ENCODE assay signal across 12 cellular contexts in genomic region chr17:4560837-4561241, GRCh38. TPM values are rescaled to one million over a fixed set of nuclear protein-coding genes. Genes with fewer than 3 reads are reported as not detected.
DNase-seq lines count a peak whose midpoint lies in the region; ATAC-seq and TF ChIP-seq lines count a peak whose summit lies in the region.
"Had no signal": no experiment of that assay in that cellular context is flagged by ENCODE, and none has a peak within 500 bp of the region (broad histone marks: within the 10 kb centered on the region; RNA-seq: fewer than 3 reads in every experiment).

No MANE protein-coding gene starts in this region.

- in situ Hi-C loops in mammary epithelial cell (cut with MboI; ENCODE audit: low sequenced_read_pairs in 2 of 2): loop anchor here in 1 of 2 donors (25.0 kb wide), 1 partner anchor 326 kb away; the partner anchor contains the start of gene C17orf107

- H3K4me1 ChIP-seq in HEK293 (ENCODE audit: control insufficient read depth, insufficient read depth, low read length) (peaks cover 3% of the 10 kb centered on the region; the same call in 1 of the 2 replicates), mammary epithelial cell (ENCODE audit: insufficient read depth, low read length) (peaks cover 33% of the 10 kb centered on the region), mucosa of descending colon (ENCODE audit: low read depth) (peaks cover 38% of the 10 kb centered on the region)
- H3K4me1 ChIP-seq: uterus had no signal

- no peaks in the 10 kb centered on the region for H3K9me3 ChIP-seq in AG04450 (ENCODE audit: control insufficient read depth, insufficient read depth, low read length)
- no peaks in the 10 kb centered on the region for H3K9me3 ChIP-seq in HEK293 (ENCODE audit: control insufficient read depth, insufficient read depth, low read depth, low read length)
- no peaks in the 10 kb centered on the region for H3K9me3 ChIP-seq in mammary epithelial cell (replicated peaks; ENCODE audit: insufficient read depth, low read length)
- no peaks in the 10 kb centered on the region for H3K9me3 ChIP-seq in mucosa of descending colon
- H3K9me3 ChIP-seq: uterus had no signal

- H3K36me3 ChIP-seq in HEK293 (ENCODE audit: control insufficient read depth in 2 of 2, insufficient read depth in 1 of 2, low read length in 2 of 2) (no peaks in the 10 kb centered on the region), mammary epithelial cell (ENCODE audit: insufficient read depth, low read length) (no peaks in the 10 kb centered on the region), mucosa of descending colon (ENCODE audit: low read depth) (no peaks in the 10 kb centered on the region)
- H3K36me3 ChIP-seq: uterus had no signal

- peak; percentile 10; the same call in 1 of the 2 replicates for TF ChIP-seq CTCF in AG04450 (IDR thresholded peaks at IDR 0.05; ENCODE audit: low read depth, low read length)
- TF ChIP-seq CTCF in HEK293 (tag by site-specific recombination; IDR thresholded peaks at IDR 0.05): no peak
- peak in 1 of 2 donors; percentile 1 for TF ChIP-seq CTCF in mammary epithelial cell (conservative IDR thresholded peaks at IDR 0.05 in 1 of 2, IDR thresholded peaks at IDR 0.05 in 1 of 2; ENCODE audit: extremely low read depth in 1 of 2, insufficient read depth in 1 of 2, low read depth in 1 of 2, low read length in 2 of 2)
- TF ChIP-seq CTCF in mucosa of descending colon (IDR thresholded peaks at IDR 0.05): no peak

- POLR2A ChIA-PET in AG04450 (lab: Yijun Ruan, JAX): no interaction called here
- POLR2A ChIA-PET in HEK293 (lab: Yijun Ruan, JAX): no interaction called here

- 66% methylated on average over 8 of the region's 11 CpGs for WGBS in mammary epithelial cell (ENCODE audit: low coverage, missing lambda C conversion rate)

- no peaks in the 10 kb centered on the region for H3K79me2 ChIP-seq in mammary epithelial cell (ENCODE audit: insufficient read depth, low read length)

- BruUV-seq in mammary epithelial cell (replicated peaks; lab: Mats Ljungman, UMichigan): no TSS peak

- H3K27me3 ChIP-seq in AG04450 (ENCODE audit: control insufficient read depth, insufficient read depth, low read length): peaks cover 14% of the 10 kb centered on the region
- H3K27me3 ChIP-seq in mammary epithelial cell (ENCODE audit: insufficient read depth, low read length): no peaks in the 10 kb centered on the region
- H3K27me3 ChIP-seq: uterus had no signal

- H3K27ac ChIP-seq in AG04450 (ENCODE audit: low read depth, low read length) (no peak overlapping the region), HEK293 (ENCODE audit: extremely low read depth, low read depth, low read length) (no peak overlapping the region), mammary epithelial cell (ENCODE audit: insufficient read depth, low read depth, low read length) (no peak overlapping the region)
- H3K27ac ChIP-seq: uterus had no signal

- no peak overlapping the region for H3K9ac ChIP-seq in mammary epithelial cell (ENCODE audit: insufficient read depth, low read length)

- no peak overlapping the region for H3K4me2 ChIP-seq in mammary epithelial cell (ENCODE audit: insufficient read depth, low read depth, low read length)

- ATAC-seq in mucosa of descending colon (peak; percentile 11), HG02642 (IDR thresholded peaks at IDR 0.05; ENCODE audit: poor library complexity, unreplicated experiment) (no peak)

- H2AFZ ChIP-seq in mammary epithelial cell (ENCODE audit: low read depth, low read length): peak overlapping the region; percentile 88

- intact Hi-C loops in mammary epithelial cell (cut with micrococcal nuclease): loop anchor here (10.0 kb wide), 1 partner anchor 234 kb away; the partner anchor contains the start of gene PSMB6
- intact Hi-C loops in mucosa of descending colon (cut with DNase I, micrococcal nuclease): no loop called here

- DNase-seq in AG04450 (ENCODE audit: low read depth, low spot score): no peak
- DNase-seq in mammary epithelial cell: no peak
- DNase-seq in mucosa of descending colon: no peak
- no peak for DNase-seq in NCI-H1092 treated with DMSO at 0.1 percent for 48 hours (lab: John Stamatoyannopoulos, UW)
- no peak for DNase-seq in ureter (ENCODE audit: low spot score)
- DNase-seq in activated T-cell treated with anti-CD3 and anti-CD28 coated beads for 4 hours: no peak
- DNase-seq: amygdala; CD4-positive, alpha-beta memory T cell; NCI-H2081 treated with DMSO at 0.1 percent for 48 hours; uterus had no signal

- no peaks in the 10 kb centered on the region for H4K20me1 ChIP-seq in mammary epithelial cell (ENCODE audit: insufficient read depth, low read length)

- dilution Hi-C loops in mammary epithelial cell (cut with HindIII; ENCODE audit: low sequenced_read_pairs): loop anchor here (5.0 kb wide), 2 partner anchors 84 to 166 kb away; no protein-coding TSS in a partner anchor

- no peak overlapping the region for H3K4me3 ChIP-seq in AG04450 (ENCODE audit: low read depth, low read length)
- H3K4me3 ChIP-seq in HEK293 (ENCODE audit: low read depth, low read length): no peak overlapping the region
- H3K4me3 ChIP-seq in mammary epithelial cell (replicated peaks in 1 of 3; ENCODE audit: insufficient read depth in 1 of 3, low read depth in 2 of 3, low read length in 3 of 3): no peak overlapping the region
- no peak overlapping the region for H3K4me3 ChIP-seq in mucosa of descending colon
- H3K4me3 ChIP-seq: uterus had no signal

- CTCF ChIA-PET in AG04450 (lab: Charles Lee) (interaction anchor here (0.6 to 1.0 kb wide), 2 partner anchors 9 to 65 kb away, joined by 3 read pairs; no protein-coding TSS in a partner anchor), HEK293 (lab: Yijun Ruan, JAX) (interaction anchor here (0.6 to 1.8 kb wide), 4 partner anchors 64 to 295 kb away, joined by 3 to 6 read pairs (median 3); no protein-coding TSS in a partner anchor), mammary epithelial cell (lab: Charles Lee; ENCODE audit: low non-redundant PET) (interaction anchor here (0.6 kb wide), 2 partner anchors 140 to 446 kb away, joined by 3 to 7 read pairs; no protein-coding TSS in a partner anchor)

TF ChIP-seq in HEK293, 187 proteins besides CTCF, POLR2A, EP300 and RAD21:
- no peak for TF ChIP-seq KLF9 (tag by site-specific recombination; IDR thresholded peaks at IDR 0.05; ENCODE audit: low read depth)
- no peak for TF ChIP-seq ZNF423 (tag by site-specific recombination; IDR thresholded peaks at IDR 0.05)
- peak; percentile 50; the same call in 1 of the 2 replicates for TF ChIP-seq SCRT2 (tag by site-specific recombination; IDR thresholded peaks at IDR 0.05)

RNA-seq across cellular contexts. Expression of gene GGT6, which starts 0.5 kb away (rescaled TPM):
- polyA plus RNA-seq in AG04450 (2011; rRNA removed) (not detected in 2 replicates), mammary epithelial cell (2.0 TPM)
- polyA minus RNA-seq in AG04450 (2011; rRNA and poly(A)+ RNA removed): not detected in 2 replicates
- total RNA-seq in mammary epithelial cell (10 to 100 TPM in 1 of 2 donors, 1 to 10 TPM in 1; 3.1 to 13.8 TPM), mucosa of descending colon (100 to 1,000 TPM in 2 of 3 donors, 10 to 100 TPM in 1; 98.0 to 219 (median 189) TPM), ureter (83.6 TPM)
- polyA minus RNA-seq in mammary epithelial cell: 2.3 TPM
- total RNA-seq: CD4-positive, alpha-beta memory T cell had no signal
- polyA plus RNA-seq: CD4-positive, alpha-beta memory T cell had no signal

RNA-seq across cellular contexts. Expression of gene MYBBP1A, which starts 5.7 kb away (rescaled TPM):
- 12.5 and 14.7 TPM in 2 replicates for polyA plus RNA-seq in AG04450 (2011; rRNA removed)
- 23.2 and 30.1 TPM in 2 replicates for polyA minus RNA-seq in AG04450 (2011; rRNA and poly(A)+ RNA removed)
- total RNA-seq in mammary epithelial cell: 100 to 1,000 TPM in 1 of 2 donors, 10 to 100 TPM in 1; 63.2 to 105 TPM
- polyA plus RNA-seq in mammary epithelial cell: 44.6 TPM
- 80.4 TPM for polyA minus RNA-seq in mammary epithelial cell
- 10 to 100 TPM; 32.7 to 41.4 (median 36.7) TPM for total RNA-seq in mucosa of descending colon
- 110 TPM for total RNA-seq in ureter

RNA-seq across cellular contexts. Expression of gene SMTNL2, which starts 23.5 kb away (rescaled TPM):
- polyA plus RNA-seq in AG04450 (2011; rRNA removed) (0.04 TPM in 1 of 2 replicates, not detected in the other), mammary epithelial cell (not detected)
- polyA minus RNA-seq in AG04450 (2011; rRNA and poly(A)+ RNA removed): not detected in 2 replicates
- total RNA-seq in mammary epithelial cell (not detected), mucosa of descending colon (1 to 10 TPM in 2 of 3 donors, under 1 TPM in 1; 0.12 to 1.5 (median 1.1) TPM), ureter (2.0 TPM)
- not detected for polyA minus RNA-seq in mammary epithelial cell
- total RNA-seq: CD4-positive, alpha-beta memory T cell had no signal
- polyA plus RNA-seq: CD4-positive, alpha-beta memory T cell had no signal
